ENCODE assay signal across 13 cellular contexts in genomic region chr7:95725170-95725569, GRCh38.
DNase-seq lines count a peak whose midpoint lies in the region; ATAC-seq and TF ChIP-seq lines count a peak whose summit lies in the region.
"Had no signal": no experiment of that assay in that cellular context is flagged by ENCODE, and none has a peak within 500 bp of the region (broad histone marks: within the 10 kb centered on the region; RNA-seq: fewer than 3 reads in every experiment).

No MANE protein-coding gene starts in this region.

- H3K4me3 ChIP-seq in epithelial cell of esophagus (ENCODE audit: low read length): no peak overlapping the region
- H3K4me3 ChIP-seq: skin epidermis had no signal

- H3K4me3 Mint-ChIP-seq in activated naive CD4-positive, alpha-beta T cell treated with anti-CD3 and anti-CD28 coated beads, Interleukin-2, amount 10 ng/mL, durations not matched to agents 7 days and 5 days: no peak overlapping the region
- H3K4me3 Mint-ChIP-seq: CD4-positive, alpha-beta T cell had no signal

- H3K9me3 Mint-ChIP-seq in activated naive CD4-positive, alpha-beta T cell treated with anti-CD3 and anti-CD28 coated beads, Interleukin-2, amount 10 ng/mL, durations not matched to agents 7 days and 5 days: no peaks in the 10 kb centered on the region
- H3K9me3 Mint-ChIP-seq: CD4-positive, alpha-beta T cell had no signal

- DNase-seq in HuH-7 (ENCODE audit: low spot score): peak; percentile 10
- peak; percentile 97 for DNase-seq in NCI-H69 (lab: John Stamatoyannopoulos, UW)
- DNase-seq in epithelial cell of esophagus (ENCODE audit: low read depth): no peak
- DNase-seq in NCI-H226: no peak
- DNase-seq in COLO668 (lab: John Stamatoyannopoulos, UW; ENCODE audit: unreplicated experiment): no peak
- no peak for DNase-seq in activated naive CD4-positive, alpha-beta T cell treated with anti-CD3 and anti-CD28 coated beads, Interleukin-2, amount 10 ng/mL, durations not matched to agents 7 days and 5 days
- DNase-seq: activated CD4-positive, alpha-beta T cell treated with anti-CD3 and anti-CD28 coated beads, Interleukin-2, amount 50 U/mL, for 48 hours; CD4-positive, alpha-beta T cell; effector CD4-positive, alpha-beta T cell; Kasumi-1 had no signal

- H3K4me1 Mint-ChIP-seq in activated naive CD4-positive, alpha-beta T cell treated with anti-CD3 and anti-CD28 coated beads, Interleukin-2, amount 10 ng/mL, durations not matched to agents 7 days and 5 days: no peaks in the 10 kb centered on the region

- TF ChIP-seq CTCF in C4-2B (conservative IDR thresholded peaks at IDR 0.05): peak; percentile 12
- peak; percentile 12 for TF ChIP-seq CTCF in epithelial cell of esophagus (IDR thresholded peaks at IDR 0.05; ENCODE audit: insufficient read depth, low read depth, low read length, missing control alignments)

- CTCF ChIA-PET in activated naive CD4-positive, alpha-beta T cell treated with anti-CD3 and anti-CD28 coated beads, Interleukin-2, amount 10 ng/mL, durations not matched to agents 7 days and 5 days (lab: Charles Lee): no interaction called here

- no peak overlapping the region for H3K27ac Mint-ChIP-seq in activated naive CD4-positive, alpha-beta T cell treated with anti-CD3 and anti-CD28 coated beads, Interleukin-2, amount 10 ng/mL, durations not matched to agents 7 days and 5 days
- H3K27ac Mint-ChIP-seq: CD4-positive, alpha-beta T cell had no signal

- H3K36me3 Mint-ChIP-seq in activated naive CD4-positive, alpha-beta T cell treated with anti-CD3 and anti-CD28 coated beads, Interleukin-2, amount 10 ng/mL, durations not matched to agents 7 days and 5 days: no peaks in the 10 kb centered on the region

- no peak overlapping the region for H3K27ac ChIP-seq in C4-2B
- H3K27ac ChIP-seq: skin epidermis had no signal

- H3K27me3 Mint-ChIP-seq in activated naive CD4-positive, alpha-beta T cell treated with anti-CD3 and anti-CD28 coated beads, Interleukin-2, amount 10 ng/mL, durations not matched to agents 7 days and 5 days: no peaks in the 10 kb centered on the region

- ATAC-seq in GM18861 (IDR thresholded peaks at IDR 0.05; ENCODE audit: unreplicated experiment): no peak

Comparison
In these comparisons a context has a peak if more than half of its experiments do, and no peak if none do; other contexts are left out.
1. DNase-seq: peak in HuH-7 (single experiment) and NCI-H69 (single experiment); none in epithelial cell of esophagus (single experiment), NCI-H226 (single experiment), COLO668 (single experiment) and activated naive CD4-positive, alpha-beta T cell treated with anti-CD3 and anti-CD28 coated beads, Interleukin-2, amount 10 ng/mL, durations not matched to agents 7 days and 5 days (single experiment).